Comparison of ENCODE assay signal across 8 cellular contexts in the genomic region with DNA sequence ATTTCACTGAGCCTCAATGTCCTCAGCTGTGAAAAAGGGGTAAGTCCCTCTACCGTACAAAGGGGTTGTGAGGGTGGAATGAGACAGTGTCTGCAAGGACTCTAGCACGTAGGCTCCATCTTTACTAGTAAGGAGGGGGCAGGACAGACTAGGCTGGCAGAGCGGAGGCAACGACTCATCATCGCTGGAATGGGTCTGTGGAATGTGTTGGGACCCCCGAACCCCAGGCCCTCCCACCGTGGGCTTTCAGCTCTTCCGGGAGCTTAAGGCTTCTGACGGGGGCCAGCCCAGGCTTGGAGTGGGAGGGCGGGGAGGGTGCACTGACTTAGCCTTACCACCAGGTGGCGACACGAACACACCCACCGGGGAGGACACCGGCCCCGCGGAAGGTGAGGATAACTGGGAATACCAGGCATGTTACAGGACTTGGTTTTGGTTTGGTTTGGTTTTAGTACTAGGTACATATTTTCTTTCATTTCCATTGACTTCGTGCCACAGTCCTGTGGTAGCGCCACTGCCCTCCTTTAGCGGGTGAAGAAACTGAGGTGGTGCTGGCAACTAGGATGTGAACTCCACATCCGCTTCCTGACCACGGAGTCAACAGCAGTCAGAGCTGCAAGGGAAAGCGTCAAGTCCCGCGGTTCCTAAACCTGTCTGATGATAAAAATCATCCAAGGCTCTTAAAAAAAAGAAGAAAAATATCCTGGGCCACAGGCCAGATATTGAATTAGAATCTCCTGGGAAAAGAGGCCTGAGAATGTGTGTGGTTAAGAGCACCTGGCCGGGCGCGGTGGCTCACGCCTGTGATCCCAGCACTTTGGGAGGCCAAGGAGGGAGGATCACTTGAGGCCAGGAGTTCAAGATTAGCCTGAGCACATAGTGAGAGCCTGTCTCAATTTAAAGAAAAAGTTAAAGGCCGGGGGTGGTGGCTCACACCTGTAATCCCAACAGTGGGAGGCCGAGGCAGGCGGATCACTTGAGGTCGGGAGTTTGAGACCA. TPM values are rescaled to one million over a fixed set of nuclear protein-coding genes. Genes with fewer than 3 reads are reported as not detected.
DNase-seq lines count a peak whose midpoint lies in the region; ATAC-seq, FAIRE-seq and TF ChIP-seq lines count a peak whose summit lies in the region.

No MANE protein-coding gene starts in this region.

- H2BK5ac ChIP-seq in H1 (ENCODE audit: low read depth, low read length) = peak overlapping the region; percentile 63; the same call in 1 of the 2 replicates

- H2AK5ac ChIP-seq in H1 (ENCODE audit: low read depth, low read length) = no peak overlapping the region

- no peaks in the 10 kb centered on the region for H3K9me3 ChIP-seq in CD8-positive, alpha-beta memory T cell (ENCODE audit: low read length)
- no peaks in the 10 kb centered on the region for H3K9me3 ChIP-seq in H1 (ENCODE audit: insufficient read depth in 2 of 2, low read depth in 1 of 2, low read length in 1 of 2)

- peak overlapping the region; percentile 63 for H4K91ac ChIP-seq in H1 (replicated peaks; ENCODE audit: insufficient read length, low read length)

- POLR2A ChIA-PET in CD8-positive, alpha-beta memory T cell (lab: Charles Lee) = interaction anchor here (0.7 to 0.9 kb wide), 2 partner anchors 29 to 101 kb away, joined by 3 read pairs; no protein-coding TSS in a partner anchor
- POLR2A ChIA-PET in H1 (lab: Charles Lee; ENCODE audit: partially characterized antibody) = interaction anchor here (1.2 to 2.1 kb wide), 4 partner anchors 27 to 78 kb away, joined by 4 to 9 read pairs (median 6); no protein-coding TSS in a partner anchor

- H4K5ac ChIP-seq in H1 (ENCODE audit: insufficient read length, low read depth, low read length) = no peak overlapping the region

- H3K4me3 Mint-ChIP-seq in CD8-positive, alpha-beta memory T cell = peak overlapping the region; percentile 25 to 79 (median 71)
- peak overlapping the region; percentile 37 for H3K4me3 Mint-ChIP-seq in mesothelial cell of epicardium

- H2BK120ac ChIP-seq in H1 (replicated peaks; ENCODE audit: low read depth, low read length) = no peak overlapping the region

- H3K23ac ChIP-seq in H1 (ENCODE audit: insufficient read length) = no peak overlapping the region

- peaks cover 0 to 2% of the 10 kb centered on the region in 2 donors for H3K27me3 Mint-ChIP-seq in CD8-positive, alpha-beta memory T cell
- no peaks in the 10 kb centered on the region for H3K27me3 Mint-ChIP-seq in mesothelial cell of epicardium (ENCODE audit: low read depth)

- no peaks in the 10 kb centered on the region for H3K23me2 ChIP-seq in H1 (ENCODE audit: low read depth, low read length)

- TF ChIP-seq CTCF in H1 (IDR thresholded peaks at IDR 0.05; ENCODE audit: control extremely low read depth in 1 of 3, insufficient read depth in 1 of 3, low read depth in 1 of 3, low read length in 3 of 3) (peak; percentile 94 to 98 (median 94)), mesothelial cell of epicardium (IDR thresholded peaks at IDR 0.05; ENCODE audit: unreplicated experiment) (peak; percentile 99)

- no peak overlapping the region for H3K56ac ChIP-seq in H1 (replicated peaks; ENCODE audit: insufficient read length, low read depth, low read length)

- no peaks in the 10 kb centered on the region for H3K36me3 Mint-ChIP-seq in CD8-positive, alpha-beta memory T cell
- H3K36me3 Mint-ChIP-seq in mesothelial cell of epicardium = no peaks in the 10 kb centered on the region

- peak; percentile 69 for FAIRE-seq in H1 (lab: Jason Lieb, UNC)

- peak overlapping the region; percentile 69 for H2BK12ac ChIP-seq in H1 (ENCODE audit: low read depth, low read length)

- peaks cover 24 to 31% (median 30%) of the 10 kb centered on the region in 3 donors for H3K4me1 Mint-ChIP-seq in CD8-positive, alpha-beta memory T cell
- peaks cover 6% of the 10 kb centered on the region for H3K4me1 Mint-ChIP-seq in mesothelial cell of epicardium

- H3K27ac Mint-ChIP-seq in CD8-positive, alpha-beta memory T cell = peak overlapping the region; percentile 48 to 95 (median 88)
- H3K27ac Mint-ChIP-seq in mesothelial cell of epicardium = peak overlapping the region; percentile 61

- H3K14ac ChIP-seq in H1 (ENCODE audit: insufficient read length) = no peak overlapping the region

- 49% methylated on average over 31 of the region's 32 CpGs; no CpG with 5 or more reads in 1 of the 2 experiments for WGBS in H1 (ENCODE audit: extremely low coverage in 1 of 2, insufficient coverage in 1 of 2, insufficient read length in 1 of 2, insufficient replicate concordance in 2 of 2, low coverage in 1 of 2, low lambda C conversion rate in 2 of 2, missing lambda C conversion rate in 1 of 2), 2 experiments

- H3K79me1 ChIP-seq in H1 (ENCODE audit: low read depth, low read length) = no peaks in the 10 kb centered on the region

- TF ChIP-seq EP300 in H1 (IDR thresholded peaks at IDR 0.05; ENCODE audit: borderline replicate concordance in 1 of 2, low read depth in 2 of 2, low read length in 2 of 2) = no peak

- peak overlapping the region; percentile 26 for H3K4me3 ChIP-seq in CD8-positive, alpha-beta memory T cell (ENCODE audit: low read length)
- no peak overlapping the region for H3K4me3 ChIP-seq in H1 (ENCODE audit: extremely low read depth in 1 of 4, insufficient read depth in 2 of 4, low read depth in 3 of 4, low read length in 4 of 4)

- peak overlapping the region in 1 of 2 experiments; percentile 50; a peak in 3 of 4 replicates for H3K4me2 ChIP-seq in H1 (ENCODE audit: insufficient read depth in 1 of 2, low read depth in 2 of 2, low read length in 2 of 2)

- no peaks in the 10 kb centered on the region for H3K9me3 Mint-ChIP-seq in CD8-positive, alpha-beta memory T cell
- no peaks in the 10 kb centered on the region for H3K9me3 Mint-ChIP-seq in mesothelial cell of epicardium

- H3K4ac ChIP-seq in H1 (replicated peaks; ENCODE audit: insufficient read length, low read depth, low read length) = peak overlapping the region; percentile 19

- no peak overlapping the region for H4K8ac ChIP-seq in H1 (ENCODE audit: extremely low read depth, insufficient read depth, low read length)

- TF ChIP-seq RAD21 in H1 (IDR thresholded peaks at IDR 0.05 in 1 of 2, conservative IDR thresholded peaks at IDR 0.05 in 1 of 2; ENCODE audit: low read depth in 2 of 2, low read length in 2 of 2) = peak; percentile 92 to 96

- no peaks in the 10 kb centered on the region for H3K27me3 ChIP-seq in CD8-positive, alpha-beta memory T cell (ENCODE audit: insufficient read depth, low read length, poor library complexity, severe bottlenecking)
- H3K27me3 ChIP-seq in H1 (replicated peaks in 1 of 4; ENCODE audit: control insufficient read depth in 3 of 4, extremely low read depth in 1 of 4, insufficient read depth in 3 of 4, low read length in 3 of 4) = 0 out of 7 replicates have a peak, but pooled peaks cover 0 to 2% (median 0%) of the 10 kb centered on the region in 4 experiments

- peak overlapping the region; percentile 81 for H3K18ac ChIP-seq in H1 (ENCODE audit: extremely low read depth, low read length)

- H2BK15ac ChIP-seq in H1 (ENCODE audit: low read length) = peak overlapping the region; percentile 90

- DNase-seq in CD8-positive, alpha-beta memory T cell = peak; percentile 67 to 85 (median 77)
- DNase-seq in NCI-H526 treated with DMSO at 0.1 percent for 48 hours (lab: John Stamatoyannopoulos, UW) (peak; percentile 13), H1 (ENCODE audit: low read depth in 1 of 2, low spot score in 2 of 2) (peak; percentile 53 to 91), mesothelial cell of epicardium (ENCODE audit: low spot score in 2 of 2, unreplicated experiment in 2 of 2) (peak; percentile 71 to 83)
- peak; percentile 94 for DNase-seq in activated CD8-positive, alpha-beta memory T cell treated with anti-CD3 and anti-CD28 coated beads for 24 hours
- DNase-seq in stimulated activated CD8-positive, alpha-beta memory T cell treated with anti-CD3 and anti-CD28 coated beads, Interleukin-2, amount 100 ng/mL, for 1 hour (ENCODE audit: low read depth in 2 of 2) = peak; percentile 45 to 61

- peak overlapping the region; percentile 98 for H2AFZ ChIP-seq in H1 (ENCODE audit: low read length)

- no peak overlapping the region for H3K27ac ChIP-seq in CD8-positive, alpha-beta memory T cell (ENCODE audit: low read depth, low read length)
- no peak overlapping the region for H3K27ac ChIP-seq in H1 (ENCODE audit: low read depth, low read length)

- peaks cover 27% of the 10 kb centered on the region for H3K4me1 ChIP-seq in CD8-positive, alpha-beta memory T cell (ENCODE audit: insufficient read depth, low read length)
- peaks cover 0 to 13% (median 8%) of the 10 kb centered on the region in 4 experiments; a peak in 6 of 7 replicates for H3K4me1 ChIP-seq in H1 (replicated peaks in 1 of 4; ENCODE audit: control insufficient read depth in 3 of 4, insufficient read depth in 4 of 4, low read length in 3 of 4)

- no peak for TF ChIP-seq POLR2A in H1 (IDR thresholded peaks at IDR 0.05; ENCODE audit: control extremely low read depth in 1 of 2, low read depth in 2 of 2, low read length in 2 of 2)

- H3K36me3 ChIP-seq in CD8-positive, alpha-beta memory T cell (ENCODE audit: insufficient read depth, low read length) = no peaks in the 10 kb centered on the region
- no peaks in the 10 kb centered on the region for H3K36me3 ChIP-seq in H1 (ENCODE audit: control insufficient read depth in 2 of 4, insufficient read depth in 4 of 4, low read length in 3 of 4)

- H2BK20ac ChIP-seq in H1 (ENCODE audit: low read length) = 0 out of 2 replicates have a peak overlapping the region, but pooled peaks have one; percentile 92

- no peaks in the 10 kb centered on the region for H4K20me1 ChIP-seq in H1 (replicated peaks in 1 of 2; ENCODE audit: control insufficient read depth in 1 of 2, insufficient read depth in 2 of 2, low read length in 2 of 2)

- no peak overlapping the region for H3K9ac ChIP-seq in H1 (replicated peaks in 1 of 4; ENCODE audit: extremely low read depth in 1 of 4, low read depth in 3 of 4, low read length in 3 of 4)

- ATAC-seq in HG02623 (IDR thresholded peaks at IDR 0.05; ENCODE audit: unreplicated experiment) (peak; percentile 67), HG03039 (IDR thresholded peaks at IDR 0.05; ENCODE audit: unreplicated experiment) (no peak)

- CTCF ChIA-PET in CD8-positive, alpha-beta memory T cell (lab: Charles Lee) = interaction anchor here (0.6 to 4.9 kb wide), 24 partner anchors 8 to 215 kb away, joined by 3 to 47 read pairs (median 3); partner anchors contain the start of genes ARMC12, TEAD3 and TULP1
- CTCF ChIA-PET in H1 (lab: Charles Lee; ENCODE audit: partially characterized antibody) = interaction anchor here (0.5 to 32.2 kb wide), 60 partner anchors 8 to 825 kb away, joined by 3 to 521 read pairs (median 3); partner anchors contain the start of genes CLPS, DEF6, RPL10A and TEAD3

- no peaks in the 10 kb centered on the region for H3K79me2 ChIP-seq in H1 (ENCODE audit: control insufficient read depth in 1 of 2, insufficient read depth in 2 of 2, low read length in 2 of 2)

RNA-seq across cellular contexts. Expression of gene TULP1, which starts 10.3 kb away (rescaled TPM):
- not detected for total RNA-seq in CD8-positive, alpha-beta memory T cell
- polyA plus RNA-seq in CD8-positive, alpha-beta memory T cell = not detected
- total RNA-seq in H1 (2021; fragmentation: NEBNext Ultra II Directional; extraction: Animal tissue kit (Norgen Biotek cat#: 25700)) = 5.0 and 6.8 TPM in 2 replicates
- polyA plus RNA-seq in H1 (2011; rRNA removed) = 3.2 and 4.4 TPM in 2 replicates
- 4.1 TPM for polyA plus RNA-seq in H1 (2011; cell fraction: cytosol; rRNA removed)
- 5.5 TPM for polyA plus RNA-seq in H1 (2011; cell fraction: nucleus; rRNA removed)
- 4.6 to 5.8 TPM (median 5.4 TPM) in 4 replicates for polyA plus RNA-seq in H1 (2012, experiment 1 of 2)
- polyA plus RNA-seq in H1 (2012, experiment 2 of 2) = 8.5 TPM
- polyA plus RNA-seq in H1 (2013, experiment 1 of 2) = 4.2 TPM
- polyA plus RNA-seq in H1 (2013, experiment 2 of 2) = 4.4 TPM
- 0.32 and 2.4 TPM in 2 replicates for polyA minus RNA-seq in H1 (2011; rRNA and poly(A)+ RNA removed)
- polyA minus RNA-seq in H1 (2011; cell fraction: cytosol; rRNA and poly(A)+ RNA removed) = 1.9 TPM
- polyA minus RNA-seq in H1 (2011; cell fraction: nucleus; rRNA and poly(A)+ RNA removed) = 4.6 TPM
- 17.5 to 17.7 TPM (median 17.6 TPM) in 3 replicates for total RNA-seq in mesothelial cell of epicardium

RNA-seq across cellular contexts. Expression of gene TEAD3, which starts 26.1 kb away (rescaled TPM):
- under 1 TPM; 0.53 to 0.90 TPM for total RNA-seq in CD8-positive, alpha-beta memory T cell
- polyA plus RNA-seq in CD8-positive, alpha-beta memory T cell = 0.25 TPM
- total RNA-seq in H1 (2021; fragmentation: NEBNext Ultra II Directional; extraction: Animal tissue kit (Norgen Biotek cat#: 25700)) = 27.0 and 28.7 TPM in 2 replicates
- 20.1 and 31.0 TPM in 2 replicates for polyA plus RNA-seq in H1 (2011; rRNA removed)
- 21.2 TPM for polyA plus RNA-seq in H1 (2011; cell fraction: cytosol; rRNA removed)
- 34.8 TPM for polyA plus RNA-seq in H1 (2011; cell fraction: nucleus; rRNA removed)
- 23.4 to 29.3 TPM (median 26.1 TPM) in 4 replicates for polyA plus RNA-seq in H1 (2012, experiment 1 of 2)
- 22.5 TPM for polyA plus RNA-seq in H1 (2012, experiment 2 of 2)
- polyA plus RNA-seq in H1 (2013, experiment 1 of 2) = 17.6 TPM
- 16.7 TPM for polyA plus RNA-seq in H1 (2013, experiment 2 of 2)
- 8.8 and 12.4 TPM in 2 replicates for polyA minus RNA-seq in H1 (2011; rRNA and poly(A)+ RNA removed)
- 9.2 TPM for polyA minus RNA-seq in H1 (2011; cell fraction: cytosol; rRNA and poly(A)+ RNA removed)
- 9.6 TPM for polyA minus RNA-seq in H1 (2011; cell fraction: nucleus; rRNA and poly(A)+ RNA removed)
- total RNA-seq in mesothelial cell of epicardium = 88.2 to 91.8 TPM (median 91.4 TPM) in 3 replicates

RNA-seq across cellular contexts. Expression of gene RPL10A, which starts 54.8 kb away (rescaled TPM):
- total RNA-seq in CD8-positive, alpha-beta memory T cell = 1,000 to 10,000 TPM; 1,737 to 1,739 TPM
- 970 TPM for polyA plus RNA-seq in CD8-positive, alpha-beta memory T cell
- total RNA-seq in H1 (2021; fragmentation: NEBNext Ultra II Directional; extraction: Animal tissue kit (Norgen Biotek cat#: 25700)) = 1,893 and 1,923 TPM in 2 replicates
- polyA plus RNA-seq in H1 (2011; rRNA removed) = 2,801 and 2,948 TPM in 2 replicates
- 3,231 TPM for polyA plus RNA-seq in H1 (2011; cell fraction: cytosol; rRNA removed)
- 2,819 TPM for polyA plus RNA-seq in H1 (2011; cell fraction: nucleus; rRNA removed)
- polyA plus RNA-seq in H1 (2012, experiment 1 of 2) = 2,565 to 3,012 TPM (median 2,684 TPM) in 4 replicates
- polyA plus RNA-seq in H1 (2012, experiment 2 of 2) = 2,057 TPM
- polyA plus RNA-seq in H1 (2013, experiment 1 of 2) = 2,379 TPM
- 2,280 TPM for polyA plus RNA-seq in H1 (2013, experiment 2 of 2)
- polyA minus RNA-seq in H1 (2011; rRNA and poly(A)+ RNA removed) = 958 and 1,373 TPM in 2 replicates
- polyA minus RNA-seq in H1 (2011; cell fraction: cytosol; rRNA and poly(A)+ RNA removed) = 907 TPM
- 793 TPM for polyA minus RNA-seq in H1 (2011; cell fraction: nucleus; rRNA and poly(A)+ RNA removed)
- total RNA-seq in mesothelial cell of epicardium = 1,840 to 1,922 TPM (median 1,906 TPM) in 3 replicates

Comparison
In these comparisons a context has a peak if more than half of its experiments do, and no peak if none do; other contexts are left out.
1. DNase-seq: peak in every context shown above with its lines; median percentile 94 in activated CD8-positive, alpha-beta memory T cell treated with anti-CD3 and anti-CD28 coated beads for 24 hours; 77 in CD8-positive, alpha-beta memory T cell; 77 in mesothelial cell of epicardium; 72 in H1; 53 in stimulated activated CD8-positive, alpha-beta memory T cell treated with anti-CD3 and anti-CD28 coated beads, Interleukin-2, amount 100 ng/mL, for 1 hour; 13 in NCI-H526 treated with DMSO at 0.1 percent for 48 hours.
2. RNA of gene TEAD3, which starts 26.1 kb away (total RNA-seq): 88.2 to 91.8 TPM in mesothelial cell of epicardium and 27.0 to 28.7 TPM in H1; 0.53 to 0.90 TPM in CD8-positive, alpha-beta memory T cell; every median in the first group is over 10 times any median in the second.